ENCODE assay signal across 8 cellular contexts in the genomic region with DNA sequence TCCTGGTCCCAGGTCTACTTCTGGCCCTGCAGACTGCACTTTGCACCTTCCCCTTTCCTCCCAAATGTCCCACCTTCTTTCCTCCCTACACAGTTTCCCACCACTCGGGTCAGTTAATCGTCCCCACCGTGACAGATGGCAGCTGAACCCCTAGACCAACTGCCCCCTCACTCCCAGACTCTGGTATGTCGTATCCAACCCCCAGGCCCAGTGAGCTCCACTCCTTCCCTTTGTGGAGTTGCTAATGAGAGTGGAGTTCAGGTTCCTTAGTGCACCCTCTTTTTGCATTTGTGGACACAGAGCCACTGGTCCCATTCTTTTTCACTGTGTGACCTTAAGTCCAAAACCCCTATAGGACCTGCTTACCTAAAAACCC. TPM values are rescaled to one million over a fixed set of nuclear protein-coding genes. Genes with fewer than 3 reads are reported as not detected.
DNase-seq lines count a peak whose midpoint lies in the region; ATAC-seq, FAIRE-seq and TF ChIP-seq lines count a peak whose summit lies in the region.

No MANE protein-coding gene starts in this region.

- no peak for DNase-seq in activated CD8-positive, alpha-beta memory T cell treated with anti-CD3 and anti-CD28 coated beads, Interleukin-2, amount 10 ng/mL, durations not matched to agents 7 days and 5 days
- no peak for DNase-seq in activated CD8-positive, alpha-beta memory T cell treated with anti-CD3 and anti-CD28 coated beads, Interleukin-2, amount 50 U/mL, for 48 hours
- peak; percentile 47 for DNase-seq in cerebellar cortex (ENCODE audit: low spot score)
- DNase-seq in mesothelial cell of epicardium (ENCODE audit: low spot score in 2 of 2, unreplicated experiment in 2 of 2): no peak
- no peak for DNase-seq in GM23248
- no peak for DNase-seq in pancreas

- H3K4me2 ChIP-seq in GM23248 (ENCODE audit: unreplicated experiment): no peak overlapping the region

- no peak overlapping the region for H3K9ac ChIP-seq in GM23248

- peaks cover 11% of the 10 kb centered on the region for H3K36me3 Mint-ChIP-seq in activated CD8-positive, alpha-beta memory T cell treated with anti-CD3 and anti-CD28 coated beads, Interleukin-2, amount 10 ng/mL, durations not matched to agents 7 days and 5 days
- H3K36me3 Mint-ChIP-seq in mesothelial cell of epicardium: no peaks in the 10 kb centered on the region

- no peak for ATAC-seq in activated CD8-positive, alpha-beta memory T cell treated with anti-CD3 and anti-CD28 coated beads, Interleukin-2, amount 10 ng/mL, durations not matched to agents 7 days and 5 days
- ATAC-seq in pancreas (no peak), HG03460 (IDR thresholded peaks at IDR 0.05; ENCODE audit: unreplicated experiment) (no peak)

- peak overlapping the region; percentile 76 for H3K4me3 Mint-ChIP-seq in activated CD8-positive, alpha-beta memory T cell treated with anti-CD3 and anti-CD28 coated beads, Interleukin-2, amount 10 ng/mL, durations not matched to agents 7 days and 5 days
- peak overlapping the region; percentile 65 for H3K4me3 Mint-ChIP-seq in mesothelial cell of epicardium

- WGBS in thymus: 82% methylated on average over 4 of the region's 4 CpGs
- 56 to 63% methylated on average over 4 of the region's 4 CpGs for WGBS in GM23248 (ENCODE audit: low coverage in 1 of 2, low lambda C conversion rate in 2 of 2, missing lambda C conversion rate in 2 of 2), 2 experiments
- 78 to 85% methylated on average over 4 of the region's 4 CpGs for WGBS in pancreas, 2 donors

- CTCF ChIA-PET in activated CD8-positive, alpha-beta memory T cell treated with anti-CD3 and anti-CD28 coated beads, Interleukin-2, amount 10 ng/mL, durations not matched to agents 7 days and 5 days (lab: Charles Lee): interaction anchor here (0.7 to 4.9 kb wide), 15 partner anchors 9 to 191 kb away, joined by 3 to 31 read pairs (median 4); a partner anchor contains a TSS

- no peaks in the 10 kb centered on the region for H3K9me2 ChIP-seq in GM23248 (ENCODE audit: insufficient read depth)

- H2AFZ ChIP-seq in GM23248: no peak overlapping the region

- no peaks in the 10 kb centered on the region for H3K9me3 Mint-ChIP-seq in activated CD8-positive, alpha-beta memory T cell treated with anti-CD3 and anti-CD28 coated beads, Interleukin-2, amount 10 ng/mL, durations not matched to agents 7 days and 5 days (ENCODE audit: low read depth)
- no peaks in the 10 kb centered on the region for H3K9me3 Mint-ChIP-seq in mesothelial cell of epicardium

- peak overlapping the region; percentile 70 for H3K4me3 ChIP-seq in thymus (ENCODE audit: low read length)
- H3K4me3 ChIP-seq in GM23248: no peak overlapping the region
- H3K4me3 ChIP-seq in pancreas: peak overlapping the region in 1 of 4 donors; percentile 74

- H4K20me1 ChIP-seq in GM23248 (ENCODE audit: insufficient read depth): no peaks in the 10 kb centered on the region

- H3F3A ChIP-seq in GM23248 (ENCODE audit: insufficient read depth): peaks cover 20% of the 10 kb centered on the region

- H3K4me1 ChIP-seq in thymus (ENCODE audit: control insufficient read depth, insufficient read depth, low read length) (peaks cover 14% of the 10 kb centered on the region), GM23248 (ENCODE audit: insufficient read depth) (no peaks in the 10 kb centered on the region), pancreas (no peaks in the 10 kb centered on the region)

- peaks cover 59% of the 10 kb centered on the region for H3K27me3 Mint-ChIP-seq in activated CD8-positive, alpha-beta memory T cell treated with anti-CD3 and anti-CD28 coated beads, Interleukin-2, amount 10 ng/mL, durations not matched to agents 7 days and 5 days
- H3K27me3 Mint-ChIP-seq in mesothelial cell of epicardium (ENCODE audit: low read depth): peaks cover 67% of the 10 kb centered on the region

- in situ Hi-C loops in GM23248 (cut with MboI): loop anchor here (10.0 kb wide), 1 partner anchor 176 kb away; no protein-coding TSS in a partner anchor

- H3K27ac Mint-ChIP-seq in activated CD8-positive, alpha-beta memory T cell treated with anti-CD3 and anti-CD28 coated beads, Interleukin-2, amount 10 ng/mL, durations not matched to agents 7 days and 5 days: peak overlapping the region; percentile 75
- H3K27ac Mint-ChIP-seq in mesothelial cell of epicardium: no peak overlapping the region

- no peaks in the 10 kb centered on the region for H3K9me3 ChIP-seq in thymus (ENCODE audit: control insufficient read depth)
- H3K9me3 ChIP-seq in GM23248 (ENCODE audit: low read depth): no peaks in the 10 kb centered on the region
- H3K9me3 ChIP-seq in pancreas: no peaks in the 10 kb centered on the region

- peaks cover 73% of the 10 kb centered on the region for H3K4me1 Mint-ChIP-seq in activated CD8-positive, alpha-beta memory T cell treated with anti-CD3 and anti-CD28 coated beads, Interleukin-2, amount 10 ng/mL, durations not matched to agents 7 days and 5 days
- H3K4me1 Mint-ChIP-seq in mesothelial cell of epicardium: peaks cover 15% of the 10 kb centered on the region

- FAIRE-seq in pancreas (lab: Jason Lieb, UNC): no peak

- H3K79me2 ChIP-seq in GM23248 (ENCODE audit: insufficient read depth): no peaks in the 10 kb centered on the region

- TF ChIP-seq CTCF in mesothelial cell of epicardium (IDR thresholded peaks at IDR 0.05; ENCODE audit: unreplicated experiment) (no peak), pancreas (IDR thresholded peaks at IDR 0.05) (no peak)

- H3K27me3 ChIP-seq in thymus (ENCODE audit: control insufficient read depth, insufficient read depth) (peaks cover 56% of the 10 kb centered on the region), GM23248 (replicated peaks; ENCODE audit: insufficient read depth) (peaks cover 19% of the 10 kb centered on the region), pancreas (no peaks in the 10 kb centered on the region)

- intact Hi-C loops in pancreas (cut with DNase I): no loop called here

- H3K36me3 ChIP-seq in thymus (ENCODE audit: control insufficient read depth, insufficient read depth) (no peaks in the 10 kb centered on the region), GM23248 (ENCODE audit: low read depth) (no peaks in the 10 kb centered on the region), pancreas (no peaks in the 10 kb centered on the region)

- H3K27ac ChIP-seq in thymus (ENCODE audit: low read depth): no peak overlapping the region
- no peak overlapping the region for H3K27ac ChIP-seq in GM23248
- H3K27ac ChIP-seq in pancreas: no peak overlapping the region

RNA-seq across cellular contexts. Expression of a gene that starts 1.8 kb away (rescaled TPM):
- total RNA-seq in activated CD8-positive, alpha-beta memory T cell treated with anti-CD3 and anti-CD28 coated beads, Interleukin-2, amount 10 ng/mL, durations not matched to agents 7 days and 5 days: 10 to 100 TPM; 15.5 to 20.0 TPM
- total RNA-seq in mesothelial cell of epicardium: 2.9 to 3.2 TPM (median 2.9 TPM) in 3 replicates
- 18.4 TPM for polyA plus RNA-seq in thymus
- total RNA-seq in GM23248 (2014; rRNA removed; shearing (Covaris generic)): 0.51 and 1.1 TPM in 2 replicates
- 0.29 and 0.43 TPM in 2 replicates for polyA plus RNA-seq in GM23248 (2016; fragmentation: Nextera tagmentation; extraction: Ambion mirVana)
- total RNA-seq in pancreas: 1 to 10 TPM; 2.1 to 6.1 (median 3.3) TPM
- 1 to 10 TPM; 4.1 to 9.2 TPM for polyA plus RNA-seq in pancreas
